Comparison of ENCODE assay signal across 1 cellular context in the genomic region with DNA sequence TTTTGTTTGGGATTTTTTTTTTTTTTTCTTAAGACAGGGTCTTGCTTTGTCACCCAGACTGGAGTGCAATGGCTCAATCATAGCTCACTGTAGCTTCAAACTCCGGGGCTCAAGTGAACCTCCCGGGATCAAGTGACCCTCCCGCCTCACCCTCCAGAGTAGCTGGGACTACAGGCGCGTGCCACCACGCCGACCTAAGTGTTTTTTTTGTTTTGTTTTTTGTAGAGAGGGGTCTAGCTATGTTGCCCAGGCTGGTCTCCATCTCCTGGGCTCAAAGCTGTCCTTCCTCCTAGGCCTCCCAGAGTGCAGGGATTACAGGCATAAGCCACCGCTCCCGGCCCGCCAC.
TF ChIP-seq lines count a peak whose summit lies in the region.

No MANE protein-coding gene starts in this region.

TF ChIP-seq in HEK293, 187 proteins besides CTCF, POLR2A, EP300 and RAD21 (continued from another document and continues in another):
- TF ChIP-seq, protein P1, sequence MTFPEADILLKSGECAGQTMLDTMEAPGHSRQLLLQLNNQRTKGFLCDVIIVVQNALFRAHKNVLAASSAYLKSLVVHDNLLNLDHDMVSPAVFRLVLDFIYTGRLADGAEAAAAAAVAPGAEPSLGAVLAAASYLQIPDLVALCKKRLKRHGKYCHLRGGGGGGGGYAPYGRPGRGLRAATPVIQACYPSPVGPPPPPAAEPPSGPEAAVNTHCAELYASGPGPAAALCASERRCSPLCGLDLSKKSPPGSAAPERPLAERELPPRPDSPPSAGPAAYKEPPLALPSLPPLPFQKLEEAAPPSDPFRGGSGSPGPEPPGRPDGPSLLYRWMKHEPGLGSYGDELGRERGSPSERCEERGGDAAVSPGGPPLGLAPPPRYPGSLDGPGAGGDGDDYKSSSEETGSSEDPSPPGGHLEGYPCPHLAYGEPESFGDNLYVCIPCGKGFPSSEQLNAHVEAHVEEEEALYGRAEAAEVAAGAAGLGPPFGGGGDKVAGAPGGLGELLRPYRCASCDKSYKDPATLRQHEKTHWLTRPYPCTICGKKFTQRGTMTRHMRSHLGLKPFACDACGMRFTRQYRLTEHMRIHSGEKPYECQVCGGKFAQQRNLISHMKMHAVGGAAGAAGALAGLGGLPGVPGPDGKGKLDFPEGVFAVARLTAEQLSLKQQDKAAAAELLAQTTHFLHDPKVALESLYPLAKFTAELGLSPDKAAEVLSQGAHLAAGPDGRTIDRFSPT (tag by site-specific recombination; IDR thresholded peaks at IDR 0.05) = no peak
- TF ChIP-seq YY2 (tag by site-specific recombination; IDR thresholded peaks at IDR 0.05) (no peak), SETDB1 (IDR thresholded peaks at IDR 0.05; ENCODE audit: insufficient read length, low read length) (no peak), ZFP3 (tag by site-specific recombination; IDR thresholded peaks at IDR 0.05; ENCODE audit: low read depth) (no peak), ZNF335 (tag by site-specific recombination; conservative IDR thresholded peaks at IDR 0.05) (peak; percentile 83), ZNF768 (tag by site-specific recombination; IDR thresholded peaks at IDR 0.05) (no peak), ZBTB8A (tag by site-specific recombination; IDR thresholded peaks at IDR 0.05) (no peak), ZNF510 (tag by site-specific recombination; IDR thresholded peaks at IDR 0.05; ENCODE audit: insufficient replicate concordance) (no peak), MYNN (tag by site-specific recombination; IDR thresholded peaks at IDR 0.05; ENCODE audit: borderline replicate concordance) (no peak), ZNF274 (IDR thresholded peaks at IDR 0.05; ENCODE audit: low read length) (no peak), ZNF274 (tag by site-specific recombination; IDR thresholded peaks at IDR 0.05; ENCODE audit: borderline replicate concordance) (no peak), HOXD13 (CRISPR knock-in tag; IDR thresholded peaks at IDR 0.05; ENCODE audit: borderline replicate concordance) (no peak), ZSCAN23 (tag by site-specific recombination; IDR thresholded peaks at IDR 0.05) (0 out of 2 replicates have a peak, but pooled peaks have one; percentile 49), ZNF157 (tag by site-specific recombination; IDR thresholded peaks at IDR 0.05) (no peak), ZNF544 (tag by site-specific recombination; IDR thresholded peaks at IDR 0.05) (no peak), ZNF785 (tag by site-specific recombination; IDR thresholded peaks at IDR 0.05) (no peak), GFI1B (tag by site-specific recombination; IDR thresholded peaks at IDR 0.05) (0 out of 2 replicates have a peak, but pooled peaks have one; percentile 13), KLF8 (tag by site-specific recombination; IDR thresholded peaks at IDR 0.05) (0 out of 2 replicates have a peak, but pooled peaks have one; percentile 38), KLF16 (tag by site-specific recombination; IDR thresholded peaks at IDR 0.05) (no peak; the same call in 1 of the 2 replicates), ZNF112 (tag by site-specific recombination; IDR thresholded peaks at IDR 0.05) (no peak), ZNF596 (tag by site-specific recombination; IDR thresholded peaks at IDR 0.05) (no peak), IKZF3 (tag by site-specific recombination; IDR thresholded peaks at IDR 0.05) (no peak), FEZF1 (tag by site-specific recombination; IDR thresholded peaks at IDR 0.05) (no peak), EGR2 (tag by site-specific recombination; IDR thresholded peaks at IDR 0.05; ENCODE audit: low read depth) (no peak), ZNF621 (tag by site-specific recombination; IDR thresholded peaks at IDR 0.05) (no peak), ZSCAN30 (tag by site-specific recombination; IDR thresholded peaks at IDR 0.05) (no peak), KLF9 (tag by site-specific recombination; IDR thresholded peaks at IDR 0.05; ENCODE audit: low read depth) (no peak), ZNF169 (tag by site-specific recombination; IDR thresholded peaks at IDR 0.05) (no peak), ZFP37 (tag by site-specific recombination; IDR thresholded peaks at IDR 0.05) (no peak), ZNF549 (tag by site-specific recombination; IDR thresholded peaks at IDR 0.05) (no peak), ZNF146 (tag by site-specific recombination; IDR thresholded peaks at IDR 0.05) (no peak), ZBTB17 (tag by site-specific recombination; IDR thresholded peaks at IDR 0.05) (peak; percentile 61; the same call in 1 of the 2 replicates), ZNF624 (tag by site-specific recombination; IDR thresholded peaks at IDR 0.05) (no peak), ZNF837 (tag by site-specific recombination; IDR thresholded peaks at IDR 0.05) (no peak)
- TF ChIP-seq, protein P2, sequence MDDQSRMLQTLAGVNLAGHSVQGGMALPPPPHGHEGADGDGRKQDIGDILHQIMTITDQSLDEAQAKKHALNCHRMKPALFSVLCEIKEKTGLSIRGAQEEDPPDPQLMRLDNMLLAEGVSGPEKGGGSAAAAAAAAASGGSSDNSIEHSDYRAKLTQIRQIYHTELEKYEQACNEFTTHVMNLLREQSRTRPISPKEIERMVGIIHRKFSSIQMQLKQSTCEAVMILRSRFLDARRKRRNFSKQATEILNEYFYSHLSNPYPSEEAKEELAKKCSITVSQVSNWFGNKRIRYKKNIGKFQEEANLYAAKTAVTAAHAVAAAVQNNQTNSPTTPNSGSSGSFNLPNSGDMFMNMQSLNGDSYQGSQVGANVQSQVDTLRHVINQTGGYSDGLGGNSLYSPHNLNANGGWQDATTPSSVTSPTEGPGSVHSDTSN (CRISPR knock-in tag; IDR thresholded peaks at IDR 0.05) = no peak
- TF ChIP-seq, protein P3, sequence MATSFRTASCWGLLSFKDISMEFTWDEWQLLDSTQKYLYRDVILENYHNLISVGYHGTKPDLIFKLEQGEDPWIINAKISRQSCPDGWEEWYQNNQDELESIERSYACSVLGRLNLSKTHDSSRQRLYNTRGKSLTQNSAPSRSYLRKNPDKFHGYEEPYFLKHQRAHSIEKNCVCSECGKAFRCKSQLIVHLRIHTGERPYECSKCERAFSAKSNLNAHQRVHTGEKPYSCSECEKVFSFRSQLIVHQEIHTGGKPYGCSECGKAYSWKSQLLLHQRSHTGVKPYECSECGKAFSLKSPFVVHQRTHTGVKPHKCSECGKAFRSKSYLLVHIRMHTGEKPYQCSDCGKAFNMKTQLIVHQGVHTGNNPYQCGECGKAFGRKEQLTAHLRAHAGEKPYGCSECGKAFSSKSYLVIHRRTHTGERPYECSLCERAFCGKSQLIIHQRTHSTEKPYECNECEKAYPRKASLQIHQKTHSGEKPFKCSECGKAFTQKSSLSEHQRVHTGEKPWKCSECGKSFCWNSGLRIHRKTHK (tag by site-specific recombination; IDR thresholded peaks at IDR 0.05) = no peak
- TF ChIP-seq, protein P4, sequence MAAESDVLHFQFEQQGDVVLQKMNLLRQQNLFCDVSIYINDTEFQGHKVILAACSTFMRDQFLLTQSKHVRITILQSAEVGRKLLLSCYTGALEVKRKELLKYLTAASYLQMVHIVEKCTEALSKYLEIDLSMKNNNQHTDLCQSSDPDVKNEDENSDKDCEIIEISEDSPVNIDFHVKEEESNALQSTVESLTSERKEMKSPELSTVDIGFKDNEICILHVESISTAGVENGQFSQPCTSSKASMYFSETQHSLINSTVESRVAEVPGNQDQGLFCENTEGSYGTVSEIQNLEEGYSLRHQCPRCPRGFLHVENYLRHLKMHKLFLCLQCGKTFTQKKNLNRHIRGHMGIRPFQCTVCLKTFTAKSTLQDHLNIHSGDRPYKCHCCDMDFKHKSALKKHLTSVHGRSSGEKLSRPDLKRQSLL (tag by site-specific recombination; IDR thresholded peaks at IDR 0.05) = peak; percentile 94; the same call in 1 of the 2 replicates
- TF ChIP-seq, protein P5, sequence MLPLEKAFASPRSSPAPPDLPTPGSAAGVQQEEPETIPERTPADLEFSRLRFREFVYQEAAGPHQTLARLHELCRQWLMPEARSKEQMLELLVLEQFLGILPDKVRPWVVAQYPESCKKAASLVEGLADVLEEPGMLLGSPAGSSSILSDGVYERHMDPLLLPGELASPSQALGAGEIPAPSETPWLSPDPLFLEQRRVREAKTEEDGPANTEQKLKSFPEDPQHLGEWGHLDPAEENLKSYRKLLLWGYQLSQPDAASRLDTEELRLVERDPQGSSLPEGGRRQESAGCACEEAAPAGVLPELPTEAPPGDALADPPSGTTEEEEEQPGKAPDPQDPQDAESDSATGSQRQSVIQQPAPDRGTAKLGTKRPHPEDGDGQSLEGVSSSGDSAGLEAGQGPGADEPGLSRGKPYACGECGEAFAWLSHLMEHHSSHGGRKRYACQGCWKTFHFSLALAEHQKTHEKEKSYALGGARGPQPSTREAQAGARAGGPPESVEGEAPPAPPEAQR (tag by site-specific recombination; IDR thresholded peaks at IDR 0.05) = no peak
- TF ChIP-seq, protein P6, sequence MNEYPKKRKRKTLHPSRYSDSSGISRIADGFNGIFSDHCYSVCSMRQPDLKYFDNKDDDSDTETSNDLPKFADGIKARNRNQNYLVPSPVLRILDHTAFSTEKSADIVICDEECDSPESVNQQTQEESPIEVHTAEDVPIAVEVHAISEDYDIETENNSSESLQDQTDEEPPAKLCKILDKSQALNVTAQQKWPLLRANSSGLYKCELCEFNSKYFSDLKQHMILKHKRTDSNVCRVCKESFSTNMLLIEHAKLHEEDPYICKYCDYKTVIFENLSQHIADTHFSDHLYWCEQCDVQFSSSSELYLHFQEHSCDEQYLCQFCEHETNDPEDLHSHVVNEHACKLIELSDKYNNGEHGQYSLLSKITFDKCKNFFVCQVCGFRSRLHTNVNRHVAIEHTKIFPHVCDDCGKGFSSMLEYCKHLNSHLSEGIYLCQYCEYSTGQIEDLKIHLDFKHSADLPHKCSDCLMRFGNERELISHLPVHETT (tag by site-specific recombination; IDR thresholded peaks at IDR 0.05) = 0 out of 2 replicates have a peak, but pooled peaks have one; percentile 73
- TF ChIP-seq, protein P7, sequence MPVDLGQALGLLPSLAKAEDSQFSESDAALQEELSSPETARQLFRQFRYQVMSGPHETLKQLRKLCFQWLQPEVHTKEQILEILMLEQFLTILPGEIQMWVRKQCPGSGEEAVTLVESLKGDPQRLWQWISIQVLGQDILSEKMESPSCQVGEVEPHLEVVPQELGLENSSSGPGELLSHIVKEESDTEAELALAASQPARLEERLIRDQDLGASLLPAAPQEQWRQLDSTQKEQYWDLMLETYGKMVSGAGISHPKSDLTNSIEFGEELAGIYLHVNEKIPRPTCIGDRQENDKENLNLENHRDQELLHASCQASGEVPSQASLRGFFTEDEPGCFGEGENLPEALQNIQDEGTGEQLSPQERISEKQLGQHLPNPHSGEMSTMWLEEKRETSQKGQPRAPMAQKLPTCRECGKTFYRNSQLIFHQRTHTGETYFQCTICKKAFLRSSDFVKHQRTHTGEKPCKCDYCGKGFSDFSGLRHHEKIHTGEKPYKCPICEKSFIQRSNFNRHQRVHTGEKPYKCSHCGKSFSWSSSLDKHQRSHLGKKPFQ (tag by site-specific recombination; IDR thresholded peaks at IDR 0.05) = no peak
- TF ChIP-seq, protein P8, sequence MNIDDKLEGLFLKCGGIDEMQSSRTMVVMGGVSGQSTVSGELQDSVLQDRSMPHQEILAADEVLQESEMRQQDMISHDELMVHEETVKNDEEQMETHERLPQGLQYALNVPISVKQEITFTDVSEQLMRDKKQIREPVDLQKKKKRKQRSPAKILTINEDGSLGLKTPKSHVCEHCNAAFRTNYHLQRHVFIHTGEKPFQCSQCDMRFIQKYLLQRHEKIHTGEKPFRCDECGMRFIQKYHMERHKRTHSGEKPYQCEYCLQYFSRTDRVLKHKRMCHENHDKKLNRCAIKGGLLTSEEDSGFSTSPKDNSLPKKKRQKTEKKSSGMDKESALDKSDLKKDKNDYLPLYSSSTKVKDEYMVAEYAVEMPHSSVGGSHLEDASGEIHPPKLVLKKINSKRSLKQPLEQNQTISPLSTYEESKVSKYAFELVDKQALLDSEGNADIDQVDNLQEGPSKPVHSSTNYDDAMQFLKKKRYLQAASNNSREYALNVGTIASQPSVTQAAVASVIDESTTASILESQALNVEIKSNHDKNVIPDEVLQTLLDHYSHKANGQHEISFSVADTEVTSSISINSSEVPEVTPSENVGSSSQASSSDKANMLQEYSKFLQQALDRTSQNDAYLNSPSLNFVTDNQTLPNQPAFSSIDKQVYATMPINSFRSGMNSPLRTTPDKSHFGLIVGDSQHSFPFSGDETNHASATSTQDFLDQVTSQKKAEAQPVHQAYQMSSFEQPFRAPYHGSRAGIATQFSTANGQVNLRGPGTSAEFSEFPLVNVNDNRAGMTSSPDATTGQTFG (tag by site-specific recombination; IDR thresholded peaks at IDR 0.05; ENCODE audit: borderline replicate concordance) = no peak
- TF ChIP-seq, protein P9, sequence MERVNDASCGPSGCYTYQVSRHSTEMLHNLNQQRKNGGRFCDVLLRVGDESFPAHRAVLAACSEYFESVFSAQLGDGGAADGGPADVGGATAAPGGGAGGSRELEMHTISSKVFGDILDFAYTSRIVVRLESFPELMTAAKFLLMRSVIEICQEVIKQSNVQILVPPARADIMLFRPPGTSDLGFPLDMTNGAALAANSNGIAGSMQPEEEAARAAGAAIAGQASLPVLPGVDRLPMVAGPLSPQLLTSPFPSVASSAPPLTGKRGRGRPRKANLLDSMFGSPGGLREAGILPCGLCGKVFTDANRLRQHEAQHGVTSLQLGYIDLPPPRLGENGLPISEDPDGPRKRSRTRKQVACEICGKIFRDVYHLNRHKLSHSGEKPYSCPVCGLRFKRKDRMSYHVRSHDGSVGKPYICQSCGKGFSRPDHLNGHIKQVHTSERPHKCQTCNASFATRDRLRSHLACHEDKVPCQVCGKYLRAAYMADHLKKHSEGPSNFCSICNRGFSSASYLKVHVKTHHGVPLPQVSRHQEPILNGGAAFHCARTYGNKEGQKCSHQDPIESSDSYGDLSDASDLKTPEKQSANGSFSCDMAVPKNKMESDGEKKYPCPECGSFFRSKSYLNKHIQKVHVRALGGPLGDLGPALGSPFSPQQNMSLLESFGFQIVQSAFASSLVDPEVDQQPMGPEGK (tag by site-specific recombination; IDR thresholded peaks at IDR 0.05) = no peak
- TF ChIP-seq, protein P10, sequence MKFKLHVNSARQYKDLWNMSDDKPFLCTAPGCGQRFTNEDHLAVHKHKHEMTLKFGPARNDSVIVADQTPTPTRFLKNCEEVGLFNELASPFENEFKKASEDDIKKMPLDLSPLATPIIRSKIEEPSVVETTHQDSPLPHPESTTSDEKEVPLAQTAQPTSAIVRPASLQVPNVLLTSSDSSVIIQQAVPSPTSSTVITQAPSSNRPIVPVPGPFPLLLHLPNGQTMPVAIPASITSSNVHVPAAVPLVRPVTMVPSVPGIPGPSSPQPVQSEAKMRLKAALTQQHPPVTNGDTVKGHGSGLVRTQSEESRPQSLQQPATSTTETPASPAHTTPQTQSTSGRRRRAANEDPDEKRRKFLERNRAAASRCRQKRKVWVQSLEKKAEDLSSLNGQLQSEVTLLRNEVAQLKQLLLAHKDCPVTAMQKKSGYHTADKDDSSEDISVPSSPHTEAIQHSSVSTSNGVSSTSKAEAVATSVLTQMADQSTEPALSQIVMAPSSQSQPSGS (tag by site-specific recombination; IDR thresholded peaks at IDR 0.05; ENCODE audit: low read depth) = 0 out of 2 replicates have a peak, but pooled peaks have one; percentile 1
- TF ChIP-seq, protein P11, sequence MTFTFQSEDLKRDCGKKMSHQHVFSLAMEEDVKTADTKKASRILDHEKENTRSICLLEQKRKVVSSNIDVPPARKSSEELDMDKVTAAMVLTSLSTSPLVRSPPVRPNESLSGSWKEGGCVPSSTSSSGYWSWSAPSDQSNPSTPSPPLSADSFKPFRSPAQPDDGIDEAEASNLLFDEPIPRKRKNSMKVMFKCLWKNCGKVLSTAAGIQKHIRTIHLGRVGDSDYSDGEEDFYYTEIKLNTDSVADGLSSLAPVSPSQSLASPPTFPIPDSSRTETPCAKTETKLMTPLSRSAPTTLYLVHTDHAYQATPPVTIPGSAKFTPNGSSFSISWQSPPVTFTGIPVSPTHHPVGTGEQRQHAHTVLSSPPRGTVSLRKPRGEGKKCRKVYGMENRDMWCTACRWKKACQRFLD (tag by site-specific recombination; IDR thresholded peaks at IDR 0.05) = no peak; the same call in 1 of the 2 replicates
